1 cellular context compared by ENCODE assay signal in the genomic region with DNA sequence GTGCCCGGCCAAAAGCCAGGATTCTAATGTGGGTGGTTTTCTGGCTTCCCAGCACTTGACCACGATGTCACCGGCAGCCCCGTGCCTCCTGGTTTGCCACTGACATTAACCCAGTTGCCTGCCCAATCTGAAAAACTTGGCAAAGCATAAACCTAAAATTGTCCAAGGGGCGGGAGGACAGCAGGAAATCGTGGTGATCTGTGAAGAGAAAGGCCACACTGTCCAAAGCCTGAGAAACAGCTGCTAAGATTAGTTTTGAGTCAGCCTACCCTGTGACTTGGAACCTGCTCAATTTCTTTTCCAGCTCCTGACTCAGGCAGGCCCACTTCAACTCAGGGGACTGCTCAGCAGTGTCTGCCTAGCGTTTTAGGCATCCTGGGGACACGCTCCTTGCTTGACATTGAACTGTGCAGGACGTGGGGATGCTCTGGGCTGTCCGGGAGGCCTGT.
TF ChIP-seq lines count a peak whose summit lies in the region.

No MANE protein-coding gene starts in this region.

TF ChIP-seq in SK-N-SH, 30 proteins besides CTCF, POLR2A, EP300 and RAD21 (continued from another document):
- peak; percentile 10; the same call in 1 of the 2 replicates for TF ChIP-seq FOSL2 (IDR thresholded peaks at IDR 0.05; ENCODE audit: borderline replicate concordance, low read depth)
